Comparison of ENCODE assay signal across 8 cellular contexts in genomic region chr21:33229776-33230517, GRCh38. TPM values are rescaled to one million over a fixed set of nuclear protein-coding genes. Genes with fewer than 3 reads are reported as not detected.
A peak's percentile ranks its signal among the peaks of the same experiment; 100 is the strongest.
DNase-seq lines count a peak whose midpoint lies in the region; ATAC-seq and TF ChIP-seq lines count a peak whose summit lies in the region.

IFNAR2 (plus strand) TSS chr21:33229938; CDS start chr21:33241923, 11,985 bp downstream.

- H3K27ac ChIP-seq in ACC112 (ENCODE audit: low read depth, low read length) (peak within 1 kb of the TSS; percentile 69; the same call in 1 of the 2 replicates), duodenal mucosa (ENCODE audit: low read depth, low read length) (peak within 1 kb of the TSS; percentile 87)

- no peak for TF ChIP-seq CTCF in lower leg skin (IDR thresholded peaks at IDR 0.05)

- WGBS in lower leg skin, 2 donors: 1% methylated on average over 51 to 58 of the region's 95 CpGs

- peaks cover 23% of the 10 kb centered on the region for H3K79me2 ChIP-seq in ACC112 (ENCODE audit: control insufficient read depth, insufficient read depth, low read length, unreplicated experiment)

- H3K4me1 ChIP-seq in ACC112 (ENCODE audit: control insufficient read depth, insufficient read depth, low read length, unreplicated experiment) (peaks cover 27% of the 10 kb centered on the region), duodenal mucosa (ENCODE audit: control insufficient read depth in 1 of 2, insufficient read depth in 2 of 2, low read length in 2 of 2) (peaks cover 18 to 39% of the 10 kb centered on the region in 2 donors)

- peak within 1 kb of the TSS; percentile 100 for H2AFZ ChIP-seq in ACC112 (ENCODE audit: low read length, unreplicated experiment)

- H3K9me3 ChIP-seq in duodenal mucosa (ENCODE audit: control insufficient read depth in 1 of 2, low read length in 2 of 2): no peaks in the 10 kb centered on the region

- H3K4me3 ChIP-seq in ACC112 (ENCODE audit: low read depth, low read length): peak within 1 kb of the TSS; percentile 91
- H3K4me3 ChIP-seq in duodenal mucosa (ENCODE audit: low read depth in 1 of 2, low read length in 2 of 2): peak within 1 kb of the TSS; percentile 93 to 97
- H3K4me3 ChIP-seq in lower leg skin (ENCODE audit: low read depth, poor library complexity, severe bottlenecking): peak within 1 kb of the TSS; percentile 80

- DNase-seq in NCI-H510A treated with DMSO at 0.1 percent for 48 hours (lab: John Stamatoyannopoulos, UW) (peak; percentile 48), lower leg skin (ENCODE audit: low spot score in 2 of 2) (peak; percentile 33 to 93)
- DNase-seq in activated CD4-positive, alpha-beta T cell treated with anti-CD3 and anti-CD28 coated beads, Interleukin-2, amount 50 U/mL, for 4 hours: peak; percentile 62 to 63
- peak; percentile 79 for DNase-seq in stimulated activated CD4-positive, alpha-beta T cell treated with anti-CD3 and anti-CD28 coated beads, Interleukin-4, amount 100 ng/mL, for 1 hour

- no peak for TF ChIP-seq POLR2A in lower leg skin (IDR thresholded peaks at IDR 0.05)

- H3K9ac ChIP-seq in duodenal mucosa (ENCODE audit: low read depth in 1 of 2, low read length in 2 of 2): peak within 1 kb of the TSS; percentile 84 to 87

- H3K36me3 ChIP-seq in ACC112 (ENCODE audit: insufficient read depth, low read length) (no peaks in the 10 kb centered on the region), duodenal mucosa (ENCODE audit: control insufficient read depth in 1 of 2, insufficient read depth in 2 of 2, low read length in 2 of 2) (no peaks in the 10 kb centered on the region)

- ATAC-seq in GM18868 (IDR thresholded peaks at IDR 0.05; ENCODE audit: unreplicated experiment): peak; percentile 79
- ATAC-seq in HG03135 (IDR thresholded peaks at IDR 0.05; ENCODE audit: unreplicated experiment): peak; percentile 76

- H3K27me3 ChIP-seq in ACC112 (ENCODE audit: insufficient read depth, low read length) (0 out of 2 replicates have a peak, but pooled peaks cover 8% of the 10 kb centered on the region), duodenal mucosa (ENCODE audit: control insufficient read depth in 1 of 2, insufficient read depth in 2 of 2, low read length in 2 of 2) (no peaks in the 10 kb centered on the region)

- intact Hi-C loops in lower leg skin (cut with DNase I; ENCODE audit: low total_unique reads): no loop called here

RNA-seq across cellular contexts. Expression of gene IFNAR2, which starts in this region (rescaled TPM):
- 10 to 100 TPM in 1 of 4 donors, 1 to 10 TPM in 3; 2.7 to 14.2 (median 2.9) TPM for total RNA-seq in lower leg skin

Comparison
In these comparisons a context has a peak if more than half of its experiments do, and no peak if none do; other contexts are left out.
1. Peak in every context shown above with its lines: DNase-seq, ATAC-seq, H3K4me3 ChIP-seq and H3K27ac ChIP-seq.